ENCODE assay signal across 30 cellular contexts in genomic region chr2:204696124-204696523, GRCh38.
"Had no signal": no experiment of that assay in that cellular context is flagged by ENCODE, and none has a peak within 500 bp of the region (broad histone marks: within the 10 kb centered on the region; RNA-seq: fewer than 3 reads in every experiment).

No MANE protein-coding gene starts in this region.

- H3K9me3 ChIP-seq: neutrophil, pancreas, prostate gland, spleen, suprapubic skin, testis, tibial artery, transverse colon, upper lobe of right lung, uterus had no signal

- H3K4me1 Mint-ChIP-seq: stimulated activated memory B cell treated with anti-CD40 and anti-IgM and Interleukin-4, amounts not matched to agents 10 μg/mL and 1 μg/mL and 100 μg/mL, for 72 hours; stimulated activated naive CD8-positive, alpha-beta T cell treated with anti-CD3 and anti-CD28 coated beads, Interleukin-15, amount 100 ng/mL, for 72 hours had no signal

- H3K36me3 ChIP-seq: neutrophil, pancreas, prostate gland, spleen, suprapubic skin, tibial artery, transverse colon, upper lobe of right lung, uterus had no signal

- H3K4me3 Mint-ChIP-seq: naive thymus-derived CD8-positive, alpha-beta T cell; natural killer cell treated with Interleukin-12 subunit alpha and Interleukin-12 subunit beta and Interleukin-15 and Interleukin-18, amount 100 ng/mL, for 72 hours; nephron progenitor cell; neural crest cell; stimulated activated memory B cell treated with anti-CD40 and anti-IgM and Interleukin-4, amounts not matched to agents 10 μg/mL and 1 μg/mL and 100 μg/mL, for 72 hours; stimulated activated naive CD8-positive, alpha-beta T cell treated with anti-CD3 and anti-CD28 coated beads, Interleukin-15, amount 100 ng/mL, for 72 hours; type B pancreatic cell had no signal

- H3K27ac ChIP-seq: neutrophil, pancreas, prostate gland, spleen, suprapubic skin, testis, tibial artery, upper lobe of right lung, uterus had no signal

- H3K4me1 ChIP-seq: prostate gland, testis, uterus had no signal

- H3K27me3 Mint-ChIP-seq: stimulated activated memory B cell treated with anti-CD40 and anti-IgM and Interleukin-4, amounts not matched to agents 10 μg/mL and 1 μg/mL and 100 μg/mL, for 72 hours; stimulated activated naive CD8-positive, alpha-beta T cell treated with anti-CD3 and anti-CD28 coated beads, Interleukin-15, amount 100 ng/mL, for 72 hours; type B pancreatic cell had no signal

- H3K36me3 Mint-ChIP-seq: naive thymus-derived CD8-positive, alpha-beta T cell; natural killer cell treated with Interleukin-12 subunit alpha and Interleukin-12 subunit beta and Interleukin-15 and Interleukin-18, amount 100 ng/mL, for 72 hours; stimulated activated memory B cell treated with anti-CD40 and anti-IgM and Interleukin-4, amounts not matched to agents 10 μg/mL and 1 μg/mL and 100 μg/mL, for 72 hours had no signal

- DNase-seq: naive thymus-derived CD8-positive, alpha-beta T cell; nephron progenitor cell; nucleus accumbens; pancreas; right cardiac atrium; spleen; stimulated activated CD4-positive, alpha-beta T cell treated with anti-CD3 and anti-CD28 coated beads, Interleukin-12 subunit alpha, Interleukin-12 subunit beta, amount 100 ng/mL, for 4 hours; stimulated activated CD4-positive, alpha-beta T cell treated with anti-CD3 and anti-CD28 coated beads, Interleukin-1b, Interleukin-23, amount 100 ng/mL, for 48 hours; stimulated activated CD4-positive, alpha-beta T cell treated with anti-CD3 and anti-CD28 coated beads, Interleukin-4, amount 100 ng/mL, for 1 hour; stimulated activated CD4-positive, alpha-beta T cell treated with anti-CD3 and anti-CD28 coated beads, Interleukin-4, amount 100 ng/mL, for 4 hours; stimulated activated CD8-positive, alpha-beta memory T cell treated with anti-CD3 and anti-CD28 coated beads, Interleukin-4, amount 100 ng/mL, for 48 hours; stimulated activated naive CD4-positive, alpha-beta T cell; stimulated activated naive CD8-positive, alpha-beta T cell treated with anti-CD3 and anti-CD28 coated beads, Interleukin-15, amount 100 ng/mL, for 72 hours; stimulated activated naive CD8-positive, alpha-beta T cell treated with anti-CD3 and anti-CD28 coated beads, Interleukin-15, Interleukin-2, amounts not matched to agents 100 U/mL and 50 U/mL, for 24 hours; substantia nigra; testis; tibial artery; transverse colon; upper lobe of right lung; uterus had no signal

- H3K9me3 Mint-ChIP-seq: nephron progenitor cell; neural crest cell; stimulated activated memory B cell treated with anti-CD40 and anti-IgM and Interleukin-4, amounts not matched to agents 10 μg/mL and 1 μg/mL and 100 μg/mL, for 72 hours; stimulated activated naive CD8-positive, alpha-beta T cell treated with anti-CD3 and anti-CD28 coated beads, Interleukin-15, amount 100 ng/mL, for 72 hours; type B pancreatic cell had no signal

- H3K27ac Mint-ChIP-seq: natural killer cell treated with Interleukin-12 subunit alpha and Interleukin-12 subunit beta and Interleukin-15 and Interleukin-18, amount 100 ng/mL, for 72 hours; nephron progenitor cell; stimulated activated memory B cell treated with anti-CD40 and anti-IgM and Interleukin-4, amounts not matched to agents 10 μg/mL and 1 μg/mL and 100 μg/mL, for 72 hours; stimulated activated naive CD8-positive, alpha-beta T cell treated with anti-CD3 and anti-CD28 coated beads, Interleukin-15, amount 100 ng/mL, for 72 hours; type B pancreatic cell had no signal

- H3K4me3 ChIP-seq: pancreas, prostate gland, skin epidermis, smooth muscle cell, spleen, suprapubic skin, testis, tibial artery, transverse colon, upper lobe of right lung, uterus had no signal

- ATAC-seq: naive thymus-derived CD8-positive, alpha-beta T cell; natural killer cell treated with Interleukin-12 subunit alpha and Interleukin-12 subunit beta and Interleukin-15 and Interleukin-18, amount 100 ng/mL, for 72 hours; pancreas; right cardiac atrium; sciatic nerve; stimulated activated memory B cell treated with anti-CD40 and anti-IgM and Interleukin-4, amounts not matched to agents 10 μg/mL and 1 μg/mL and 100 μg/mL, for 72 hours; stimulated activated naive CD8-positive, alpha-beta T cell treated with anti-CD3 and anti-CD28 coated beads, Interleukin-15, amount 100 ng/mL, for 72 hours; stimulated activated naive CD8-positive, alpha-beta T cell treated with anti-CD3 and anti-CD28 coated beads, Interleukin-15, Interleukin-2, amounts not matched to agents 100 U/mL and 50 U/mL, for 24 hours had no signal

- H3K27me3 ChIP-seq: neutrophil, pancreas, spleen, suprapubic skin, testis, tibial artery, transverse colon, upper lobe of right lung, uterus had no signal
